In genomic region chr6:168128006-168128630, GRCh38 we compare ENCODE assay signal across 21 cellular contexts. TPM values are rescaled to one million over a fixed set of nuclear protein-coding genes. Genes with fewer than 3 reads are reported as not detected.
"Had no signal": no experiment of that assay in that cellular context is flagged by ENCODE, and none has a peak within 500 bp of the region (broad histone marks: within the 10 kb centered on the region; RNA-seq: fewer than 3 reads in every experiment).

No MANE protein-coding gene starts in this region.

- DNase-seq: activated CD4-positive, alpha-beta T cell treated with anti-CD3 and anti-CD28 coated beads, Interleukin-2, amount 10 ng/mL, durations not matched to agents 7 days and 5 days; activated CD4-positive, CD25-positive, alpha-beta regulatory T cell treated with anti-CD3 and anti-CD28 coated beads, Interleukin-2, amount 50 U/mL, for 72 hours; activated CD8-positive, alpha-beta T cell treated with anti-CD3 and anti-CD28 coated beads for 36 hours; activated naive CD4-positive, alpha-beta T cell; activated T-cell treated with anti-CD3 and anti-CD28 coated beads, Interleukin-2, amount 50 U/mL, for 4 hours; foreskin fibroblast; heart right ventricle; nephron progenitor cell; occipital lobe; retina; stimulated activated naive CD4-positive, alpha-beta T cell treated with Interleukin-2 at 50 U/mL for 16 hours; T-helper 1 cell; thyroid gland; WERI-Rb-1 had no signal

- H3K27me3 ChIP-seq: adrenal gland, heart right ventricle, thyroid gland had no signal

- H3K4me3 ChIP-seq: adrenal gland, heart right ventricle, left ventricle myocardium inferior, thyroid gland had no signal

- H3K27ac ChIP-seq: adrenal gland, epithelial cell of prostate, heart right ventricle, left ventricle myocardium inferior, thyroid gland, WERI-Rb-1 had no signal

- H3K36me3 ChIP-seq: adrenal gland, heart right ventricle, left ventricle myocardium inferior, thyroid gland, WERI-Rb-1 had no signal

- H3K9me3 ChIP-seq: adrenal gland, heart right ventricle, left ventricle myocardium inferior, thyroid gland had no signal

- H3K4me1 ChIP-seq: adrenal gland, thyroid gland had no signal

- ATAC-seq: activated CD8-positive, alpha-beta T cell treated with anti-CD3 and anti-CD28 coated beads for 36 hours; activated T-cell treated with anti-CD3 and anti-CD28 coated beads, Interleukin-2, amount 50 U/mL, for 4 hours had no signal

RNA-seq across cellular contexts. Expression of gene FRMD1, which starts 49.1 kb away (rescaled TPM):
- total RNA-seq: activated CD4-positive, alpha-beta T cell treated with anti-CD3 and anti-CD28 coated beads, Interleukin-2, amount 10 ng/mL, durations not matched to agents 7 days and 5 days; activated CD8-positive, alpha-beta T cell treated with anti-CD3 and anti-CD28 coated beads for 36 hours; activated T-cell treated with anti-CD3 and anti-CD28 coated beads, Interleukin-2, amount 50 U/mL, for 4 hours; activated T-helper 2 cell treated with anti-CD3 and anti-CD28 coated beads, Interferon-gamma antibody, Interleukin-2, Interleukin-4, amounts not matched to agents 10 μg/mL and 5 μg/mL and 100 μg/mL, durations not matched to agents 14 hours and 24 hours and 36 hours; astrocyte; fibroblast of lung; kidney epithelial cell; occipital lobe had no signal
- polyA plus RNA-seq: fibroblast of lung had no signal
